Comparison of ENCODE assay signal across 10 cellular contexts in genomic region chr7:128867842-128868623, GRCh38. TPM values are rescaled to one million over a fixed set of nuclear protein-coding genes. Genes with fewer than 3 reads are reported as not detected.
DNase-seq lines count a peak whose midpoint lies in the region; ATAC-seq, FAIRE-seq and TF ChIP-seq lines count a peak whose summit lies in the region.
"Had no signal": no experiment of that assay in that cellular context is flagged by ENCODE, and none has a peak within 500 bp of the region (broad histone marks: within the 10 kb centered on the region; RNA-seq: fewer than 3 reads in every experiment).

No MANE protein-coding gene starts in this region.

- H3K27me3 ChIP-seq in endothelial cell of umbilical vein (ENCODE audit: control insufficient read depth in 2 of 2, insufficient read depth in 2 of 2, low read length in 2 of 2), result peaks cover 2% of the 10 kb centered on the region in 2 experiments

- H3K4me1 ChIP-seq in HEK293 (ENCODE audit: control insufficient read depth, insufficient read depth, low read length) (peaks cover 10% of the 10 kb centered on the region), endothelial cell of umbilical vein (ENCODE audit: control insufficient read depth, extremely low read depth, insufficient read depth, low read length) (peaks cover 8% of the 10 kb centered on the region)

- peaks cover 7% of the 10 kb centered on the region for H3K79me2 ChIP-seq in endothelial cell of umbilical vein (ENCODE audit: control insufficient read depth, insufficient read depth, low read length)

- POLR2A ChIA-PET in HEK293 (lab: Yijun Ruan, JAX) (interaction anchor here (0.9 to 1.1 kb wide), 2 partner anchors 186 to 391 kb away, joined by 3 read pairs; partner anchors contain the start of genes METTL2B and TNPO3), endothelial cell of umbilical vein (lab: Charles Lee) (no interaction called here)

- no peak overlapping the region for H3K4me3 ChIP-seq in HEK293 (ENCODE audit: low read depth, low read length)
- no peak overlapping the region for H3K4me3 ChIP-seq in endothelial cell of umbilical vein (replicated peaks in 1 of 3; ENCODE audit: insufficient read depth in 1 of 3, low read depth in 1 of 3, low read length in 3 of 3)
- H3K4me3 ChIP-seq: SJSA1 had no signal

- dilution Hi-C loops in endothelial cell of umbilical vein (cut with MboI; ENCODE audit: extremely low pct_ligation_motif_present, low sequenced_read_pairs), result no loop called here

- CTCF ChIA-PET in HEK293 (lab: Yijun Ruan, JAX), result interaction anchor here (0.5 to 1.8 kb wide), 7 partner anchors 13 to 393 kb away, joined by 3 to 6 read pairs (median 3); no protein-coding TSS in a partner anchor
- CTCF ChIA-PET in endothelial cell of umbilical vein (lab: Charles Lee), result interaction anchor here (0.6 to 2.0 kb wide), 5 partner anchors 10 to 224 kb away, joined by 3 to 6 read pairs (median 3); no protein-coding TSS in a partner anchor

- H3K27ac ChIP-seq in 22Rv1 (peak overlapping the region; percentile 2; the same call in 1 of the 2 replicates), HEK293 (ENCODE audit: extremely low read depth, low read depth, low read length) (no peak overlapping the region), endothelial cell of umbilical vein (ENCODE audit: insufficient read depth, low read depth, low read length) (no peak overlapping the region)
- H3K27ac ChIP-seq: SJSA1 had no signal

- peaks cover 6 to 26% of the 10 kb centered on the region in 2 experiments; a peak in 2 of 3 replicates for H3K36me3 ChIP-seq in HEK293 (ENCODE audit: control insufficient read depth in 2 of 2, insufficient read depth in 1 of 2, low read length in 2 of 2)
- H3K36me3 ChIP-seq in endothelial cell of umbilical vein (ENCODE audit: control insufficient read depth in 2 of 2, extremely low read depth in 1 of 2, insufficient read depth in 2 of 2, low read length in 2 of 2), result peaks cover 0 to 14% of the 10 kb centered on the region in 2 experiments

- BruUV-seq in endothelial cell of umbilical vein (replicated peaks; lab: Mats Ljungman, UMichigan), result no TSS peak

- H2AFZ ChIP-seq in endothelial cell of umbilical vein (ENCODE audit: low read depth, low read length), result no peak overlapping the region

- no peaks in the 10 kb centered on the region for H4K20me1 ChIP-seq in endothelial cell of umbilical vein (replicated peaks; ENCODE audit: control insufficient read depth, extremely low read depth, insufficient read depth, low read length)

- no peak for TF ChIP-seq POLR2A in endothelial cell of umbilical vein (IDR thresholded peaks at IDR 0.05; ENCODE audit: low read depth, low read length)

- H3K9me3 ChIP-seq in HEK293 (ENCODE audit: control insufficient read depth, insufficient read depth, low read depth, low read length) (no peaks in the 10 kb centered on the region), endothelial cell of umbilical vein (replicated peaks; ENCODE audit: control insufficient read depth, insufficient read depth, low read length) (no peaks in the 10 kb centered on the region)
- H3K9me3 ChIP-seq: SJSA1 had no signal

- no peak for ATAC-seq in GM21528 (IDR thresholded peaks at IDR 0.05; ENCODE audit: low FRiP score, unreplicated experiment)
- ATAC-seq in GM18873 (IDR thresholded peaks at IDR 0.05; ENCODE audit: low FRiP score, unreplicated experiment), result no peak

- TF ChIP-seq CTCF in 22Rv1 (IDR thresholded peaks at IDR 0.05) (no peak), HEK293 (tag by site-specific recombination; IDR thresholded peaks at IDR 0.05) (no peak), endothelial cell of umbilical vein (IDR thresholded peaks at IDR 0.05; ENCODE audit: extremely low read depth in 1 of 2, insufficient read depth in 1 of 2, low read depth in 1 of 2, low read length in 2 of 2) (no peak)

- no peak overlapping the region for H3K4me2 ChIP-seq in endothelial cell of umbilical vein (ENCODE audit: insufficient read depth, low read length)

- no peak for FAIRE-seq in endothelial cell of umbilical vein (lab: Jason Lieb, UNC)

- no peaks in the 10 kb centered on the region for H3K9me1 ChIP-seq in endothelial cell of umbilical vein (replicated peaks; ENCODE audit: control insufficient read depth, extremely low read depth, insufficient read depth, low read length)

- intact Hi-C loops in endothelial cell of umbilical vein (cut with micrococcal nuclease), result no loop called here

- H3K9ac ChIP-seq in endothelial cell of umbilical vein (replicated peaks; ENCODE audit: extremely low read depth, insufficient read depth, low read length), result no peak overlapping the region

- DNase-seq in NCI-H69 (lab: John Stamatoyannopoulos, UW) (peak; percentile 95), endothelial cell of umbilical vein (ENCODE audit: low read depth, low spot score) (no peak)
- no peak for DNase-seq in stimulated activated CD4-positive, alpha-beta T cell treated with anti-CD3 and anti-CD28 coated beads, Interleukin-12 subunit alpha, Interleukin-12 subunit beta, amount 100 ng/mL, for 4 hours
- no peak for DNase-seq in stimulated activated naive CD4-positive, alpha-beta T cell treated with Interleukin-2 at 50 U/mL for 16 hours (lab: John Stamatoyannopoulos, UW)
- DNase-seq: activated naive CD4-positive, alpha-beta T cell had no signal

TF ChIP-seq in HEK293, 187 proteins besides CTCF, POLR2A, EP300 and RAD21 (continues in another document):
- TF ChIP-seq ZIC2 (tag by site-specific recombination; IDR thresholded peaks at IDR 0.05) (peak; percentile 19), SP2 (tag by site-specific recombination; IDR thresholded peaks at IDR 0.05) (peak; percentile 74), ZNF266 (tag by site-specific recombination; IDR thresholded peaks at IDR 0.05; ENCODE audit: low read depth) (no peak), ZNF398 (tag by site-specific recombination; IDR thresholded peaks at IDR 0.05) (no peak)

TF ChIP-seq in endothelial cell of umbilical vein, 7 proteins besides CTCF, POLR2A, EP300 and RAD21:
- TF ChIP-seq EZH2 (IDR thresholded peaks at IDR 0.05; ENCODE audit: borderline replicate concordance, low read depth, low read length, severe bottlenecking), result peak; percentile 0
- TF ChIP-seq GATA2 (IDR thresholded peaks at IDR 0.05; ENCODE audit: insufficient read depth, insufficient read length, low read depth, low read length), result no peak
- TF ChIP-seq JUN (IDR thresholded peaks at IDR 0.05; ENCODE audit: borderline replicate concordance, insufficient read depth, insufficient read length, low read depth), result no peak
- TF ChIP-seq MYC (IDR thresholded peaks at IDR 0.05; ENCODE audit: low read depth, low read length), result no peak
- TF ChIP-seq FOS (IDR thresholded peaks at IDR 0.05; ENCODE audit: borderline replicate concordance, insufficient read depth, low read length), result no peak

RNA-seq across cellular contexts. Expression of gene ATP6V1F, which starts 5.4 kb away (rescaled TPM):
- 141 and 156 TPM in 2 replicates for total RNA-seq in endothelial cell of umbilical vein
- polyA plus RNA-seq in endothelial cell of umbilical vein, result 360 and 501 TPM in 2 replicates
- polyA plus RNA-seq in endothelial cell of umbilical vein (2011; cell fraction: cytosol; rRNA removed), result 321 and 337 TPM in 2 replicates
- 73.5 and 88.9 TPM in 2 replicates for polyA plus RNA-seq in endothelial cell of umbilical vein (2011; cell fraction: nucleus; rRNA removed)
- polyA plus RNA-seq in endothelial cell of umbilical vein (2012), result 282 and 303 TPM in 2 replicates
- 61.5 and 62.5 TPM in 2 replicates for polyA minus RNA-seq in endothelial cell of umbilical vein
- 34.7 TPM for polyA minus RNA-seq in endothelial cell of umbilical vein (2011; cell fraction: cytosol; rRNA and poly(A)+ RNA removed)
- 9.6 and 17.0 TPM in 2 replicates for polyA minus RNA-seq in endothelial cell of umbilical vein (2011; cell fraction: nucleus; rRNA and poly(A)+ RNA removed)

RNA-seq across cellular contexts. Expression of gene FLNC, which starts 37.8 kb away (rescaled TPM):
- 81.8 and 81.9 TPM in 2 replicates for total RNA-seq in endothelial cell of umbilical vein
- 19.5 and 20.1 TPM in 2 replicates for polyA plus RNA-seq in endothelial cell of umbilical vein
- polyA plus RNA-seq in endothelial cell of umbilical vein (2011; cell fraction: cytosol; rRNA removed), result 19.9 and 23.3 TPM in 2 replicates
- 46.6 and 51.6 TPM in 2 replicates for polyA plus RNA-seq in endothelial cell of umbilical vein (2011; cell fraction: nucleus; rRNA removed)
- polyA plus RNA-seq in endothelial cell of umbilical vein (2012), result 66.9 and 79.9 TPM in 2 replicates
- 59.3 and 75.4 TPM in 2 replicates for polyA minus RNA-seq in endothelial cell of umbilical vein
- polyA minus RNA-seq in endothelial cell of umbilical vein (2011; cell fraction: cytosol; rRNA and poly(A)+ RNA removed), result not detected
- polyA minus RNA-seq in endothelial cell of umbilical vein (2011; cell fraction: nucleus; rRNA and poly(A)+ RNA removed), result 36.5 and 56.7 TPM in 2 replicates

RNA-seq across cellular contexts. Expression of gene KCP, which starts 42.5 kb away (rescaled TPM):
- total RNA-seq in endothelial cell of umbilical vein, result not detected in 2 replicates
- polyA plus RNA-seq in endothelial cell of umbilical vein, result 0.03 TPM in 1 of 2 replicates, not detected in the other
- polyA plus RNA-seq in endothelial cell of umbilical vein (2011; cell fraction: cytosol; rRNA removed), result not detected in 2 replicates
- 0.04 TPM in 1 of 2 replicates, not detected in the other for polyA plus RNA-seq in endothelial cell of umbilical vein (2011; cell fraction: nucleus; rRNA removed)
- not detected in 2 replicates for polyA plus RNA-seq in endothelial cell of umbilical vein (2012)
- polyA minus RNA-seq in endothelial cell of umbilical vein, result not detected in 2 replicates
- polyA minus RNA-seq in endothelial cell of umbilical vein (2011; cell fraction: cytosol; rRNA and poly(A)+ RNA removed), result not detected
- polyA minus RNA-seq in endothelial cell of umbilical vein (2011; cell fraction: nucleus; rRNA and poly(A)+ RNA removed), result not detected in 2 replicates
- total RNA-seq: SJSA1 had no signal
